ENCODE assay signal across 1 cellular context in the genomic region with DNA sequence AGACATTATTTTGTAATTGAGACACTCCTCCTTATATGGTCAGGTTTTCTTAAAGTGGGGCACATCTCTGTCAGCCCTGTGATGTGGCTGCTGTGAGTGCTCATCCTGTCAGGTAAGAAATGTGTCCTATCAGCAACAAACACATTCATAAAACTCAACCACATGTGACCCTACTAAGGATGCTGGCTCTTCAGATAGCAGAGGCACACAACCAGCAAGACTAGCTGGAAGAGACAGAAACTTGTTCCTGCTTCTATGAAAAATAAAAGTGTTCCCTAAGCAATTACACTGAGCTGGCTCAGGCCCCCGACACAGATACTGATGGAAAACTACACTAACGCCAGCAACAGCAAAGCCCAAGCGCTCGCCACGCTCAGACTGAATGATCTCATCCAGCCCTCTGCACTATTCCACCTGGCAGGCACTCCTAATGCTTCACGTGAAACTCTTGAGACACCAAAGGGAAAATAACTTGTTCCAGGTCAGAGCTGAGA.
TF ChIP-seq lines count a peak whose summit lies in the region.

No MANE protein-coding gene starts in this region.

TF ChIP-seq in HEK293, 187 proteins besides CTCF, POLR2A, EP300 and RAD21 (continued from another document):
- TF ChIP-seq, protein P1, sequence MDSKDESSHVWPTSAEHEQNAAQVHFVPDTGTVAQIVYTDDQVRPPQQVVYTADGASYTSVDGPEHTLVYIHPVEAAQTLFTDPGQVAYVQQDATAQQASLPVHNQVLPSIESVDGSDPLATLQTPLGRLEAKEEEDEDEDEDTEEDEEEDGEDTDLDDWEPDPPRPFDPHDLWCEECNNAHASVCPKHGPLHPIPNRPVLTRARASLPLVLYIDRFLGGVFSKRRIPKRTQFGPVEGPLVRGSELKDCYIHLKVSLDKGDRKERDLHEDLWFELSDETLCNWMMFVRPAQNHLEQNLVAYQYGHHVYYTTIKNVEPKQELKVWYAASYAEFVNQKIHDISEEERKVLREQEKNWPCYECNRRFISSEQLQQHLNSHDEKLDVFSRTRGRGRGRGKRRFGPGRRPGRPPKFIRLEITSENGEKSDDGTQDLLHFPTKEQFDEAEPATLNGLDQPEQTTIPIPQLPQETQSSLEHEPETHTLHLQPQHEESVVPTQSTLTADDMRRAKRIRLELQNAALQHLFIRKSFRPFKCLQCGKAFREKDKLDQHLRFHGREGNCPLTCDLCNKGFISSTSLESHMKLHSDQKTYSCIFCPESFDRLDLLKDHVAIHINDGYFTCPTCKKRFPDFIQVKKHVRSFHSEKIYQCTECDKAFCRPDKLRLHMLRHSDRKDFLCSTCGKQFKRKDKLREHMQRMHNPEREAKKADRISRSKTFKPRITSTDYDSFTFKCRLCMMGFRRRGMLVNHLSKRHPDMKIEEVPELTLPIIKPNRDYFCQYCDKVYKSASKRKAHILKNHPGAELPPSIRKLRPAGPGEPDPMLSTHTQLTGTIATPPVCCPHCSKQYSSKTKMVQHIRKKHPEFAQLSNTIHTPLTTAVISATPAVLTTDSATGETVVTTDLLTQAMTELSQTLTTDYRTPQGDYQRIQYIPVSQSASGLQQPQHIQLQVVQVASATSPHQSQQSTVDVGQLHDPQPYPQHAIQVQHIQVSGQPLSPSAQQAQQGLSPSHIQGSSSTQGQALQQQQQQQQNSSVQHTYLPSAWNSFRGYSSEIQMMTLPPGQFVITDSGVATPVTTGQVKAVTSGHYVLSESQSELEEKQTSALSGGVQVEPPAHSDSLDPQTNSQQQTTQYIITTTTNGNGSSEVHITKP (tag by site-specific recombination; IDR thresholded peaks at IDR 0.05), result peak; percentile 65
- TF ChIP-seq, protein P2, sequence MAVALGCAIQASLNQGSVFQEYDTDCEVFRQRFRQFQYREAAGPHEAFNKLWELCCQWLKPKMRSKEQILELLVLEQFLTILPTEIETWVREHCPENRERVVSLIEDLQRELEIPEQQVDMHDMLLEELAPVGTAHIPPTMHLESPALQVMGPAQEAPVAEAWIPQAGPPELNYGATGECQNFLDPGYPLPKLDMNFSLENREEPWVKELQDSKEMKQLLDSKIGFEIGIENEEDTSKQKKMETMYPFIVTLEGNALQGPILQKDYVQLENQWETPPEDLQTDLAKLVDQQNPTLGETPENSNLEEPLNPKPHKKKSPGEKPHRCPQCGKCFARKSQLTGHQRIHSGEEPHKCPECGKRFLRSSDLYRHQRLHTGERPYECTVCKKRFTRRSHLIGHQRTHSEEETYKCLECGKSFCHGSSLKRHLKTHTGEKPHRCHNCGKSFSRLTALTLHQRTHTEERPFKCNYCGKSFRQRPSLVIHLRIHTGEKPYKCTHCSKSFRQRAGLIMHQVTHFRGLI (tag by site-specific recombination; IDR thresholded peaks at IDR 0.05), result no peak; the same call in 1 of the 2 replicates
- TF ChIP-seq ZNF132 (tag by site-specific recombination; IDR thresholded peaks at IDR 0.05; ENCODE audit: borderline replicate concordance) (no peak), ZNF521 (tag by site-specific recombination; IDR thresholded peaks at IDR 0.05) (no peak), KLF1 (tag by site-specific recombination; IDR thresholded peaks at IDR 0.05) (no peak), PRDM1 (tag by site-specific recombination; IDR thresholded peaks at IDR 0.05) (peak; percentile 50), ZFP37 (tag by site-specific recombination; IDR thresholded peaks at IDR 0.05) (no peak), ZEB2 (tag by site-specific recombination; IDR thresholded peaks at IDR 0.05) (no peak), TRIM28 (IDR thresholded peaks at IDR 0.05; ENCODE audit: borderline replicate concordance, low read length) (peak; percentile 63; the same call in 1 of the 2 replicates), ZNF426 (tag by site-specific recombination; IDR thresholded peaks at IDR 0.05) (no peak), ZNF112 (tag by site-specific recombination; IDR thresholded peaks at IDR 0.05) (no peak), ZNF544 (tag by site-specific recombination; IDR thresholded peaks at IDR 0.05) (no peak), ZBTB17 (tag by site-specific recombination; IDR thresholded peaks at IDR 0.05) (peak; percentile 83; the same call in 1 of the 2 replicates)
- TF ChIP-seq, protein P3, sequence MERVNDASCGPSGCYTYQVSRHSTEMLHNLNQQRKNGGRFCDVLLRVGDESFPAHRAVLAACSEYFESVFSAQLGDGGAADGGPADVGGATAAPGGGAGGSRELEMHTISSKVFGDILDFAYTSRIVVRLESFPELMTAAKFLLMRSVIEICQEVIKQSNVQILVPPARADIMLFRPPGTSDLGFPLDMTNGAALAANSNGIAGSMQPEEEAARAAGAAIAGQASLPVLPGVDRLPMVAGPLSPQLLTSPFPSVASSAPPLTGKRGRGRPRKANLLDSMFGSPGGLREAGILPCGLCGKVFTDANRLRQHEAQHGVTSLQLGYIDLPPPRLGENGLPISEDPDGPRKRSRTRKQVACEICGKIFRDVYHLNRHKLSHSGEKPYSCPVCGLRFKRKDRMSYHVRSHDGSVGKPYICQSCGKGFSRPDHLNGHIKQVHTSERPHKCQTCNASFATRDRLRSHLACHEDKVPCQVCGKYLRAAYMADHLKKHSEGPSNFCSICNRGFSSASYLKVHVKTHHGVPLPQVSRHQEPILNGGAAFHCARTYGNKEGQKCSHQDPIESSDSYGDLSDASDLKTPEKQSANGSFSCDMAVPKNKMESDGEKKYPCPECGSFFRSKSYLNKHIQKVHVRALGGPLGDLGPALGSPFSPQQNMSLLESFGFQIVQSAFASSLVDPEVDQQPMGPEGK (tag by site-specific recombination; IDR thresholded peaks at IDR 0.05), result peak; percentile 21; the same call in 1 of the 2 replicates
- TF ChIP-seq, protein P4, sequence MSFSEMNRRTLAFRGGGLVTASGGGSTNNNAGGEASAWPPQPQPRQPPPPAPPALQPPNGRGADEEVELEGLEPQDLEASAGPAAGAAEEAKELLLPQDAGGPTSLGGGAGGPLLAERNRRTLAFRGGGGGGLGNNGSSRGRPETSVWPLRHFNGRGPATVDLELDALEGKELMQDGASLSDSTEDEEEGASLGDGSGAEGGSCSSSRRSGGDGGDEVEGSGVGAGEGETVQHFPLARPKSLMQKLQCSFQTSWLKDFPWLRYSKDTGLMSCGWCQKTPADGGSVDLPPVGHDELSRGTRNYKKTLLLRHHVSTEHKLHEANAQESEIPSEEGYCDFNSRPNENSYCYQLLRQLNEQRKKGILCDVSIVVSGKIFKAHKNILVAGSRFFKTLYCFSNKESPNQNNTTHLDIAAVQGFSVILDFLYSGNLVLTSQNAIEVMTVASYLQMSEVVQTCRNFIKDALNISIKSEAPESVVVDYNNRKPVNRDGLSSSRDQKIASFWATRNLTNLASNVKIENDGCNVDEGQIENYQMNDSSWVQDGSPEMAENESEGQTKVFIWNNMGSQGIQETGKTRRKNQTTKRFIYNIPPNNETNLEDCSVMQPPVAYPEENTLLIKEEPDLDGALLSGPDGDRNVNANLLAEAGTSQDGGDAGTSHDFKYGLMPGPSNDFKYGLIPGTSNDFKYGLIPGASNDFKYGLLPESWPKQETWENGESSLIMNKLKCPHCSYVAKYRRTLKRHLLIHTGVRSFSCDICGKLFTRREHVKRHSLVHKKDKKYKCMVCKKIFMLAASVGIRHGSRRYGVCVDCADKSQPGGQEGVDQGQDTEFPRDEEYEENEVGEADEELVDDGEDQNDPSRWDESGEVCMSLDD (tag by site-specific recombination; IDR thresholded peaks at IDR 0.05), result no peak
